12 cellular contexts compared by ENCODE assay signal in the genomic region with DNA sequence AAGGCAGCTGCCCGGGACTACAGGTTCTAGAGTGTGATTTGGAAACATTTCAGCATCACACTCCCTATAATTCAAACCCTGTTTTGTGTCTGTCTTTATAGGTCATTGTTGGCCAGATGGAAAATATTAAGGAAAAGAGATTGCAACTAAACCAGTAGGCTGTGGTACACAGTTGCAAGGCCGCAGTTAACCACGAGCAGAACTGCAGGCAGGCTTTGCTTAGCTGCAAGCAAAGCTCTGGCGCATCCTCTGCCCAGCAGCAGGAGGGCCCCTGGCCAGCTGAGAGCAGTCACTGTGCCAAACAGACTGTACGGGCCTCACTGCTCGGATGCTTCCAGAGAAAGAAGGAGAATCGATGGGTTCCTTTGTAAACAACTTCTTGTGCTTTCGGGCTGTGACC.
DNase-seq lines count a peak whose midpoint lies in the region; ATAC-seq, FAIRE-seq and TF ChIP-seq lines count a peak whose summit lies in the region.
"Had no signal": no experiment of that assay in that cellular context is flagged by ENCODE, and none has a peak within 500 bp of the region (broad histone marks: within the 10 kb centered on the region; RNA-seq: fewer than 3 reads in every experiment).

No MANE protein-coding gene starts in this region.

- FAIRE-seq in GM12891 (lab: Jason Lieb, UNC) = no peak

- ATAC-seq in left cardiac atrium (peak; percentile 54 to 59), psoas muscle (peak in 3 of 4 donors; percentile 46 to 65 (median 56)), GM21515 (IDR thresholded peaks at IDR 0.05; ENCODE audit: unreplicated experiment) (no peak)

- peaks cover 0 to 3% (median 3%) of the 10 kb centered on the region in 3 donors for H3K4me1 Mint-ChIP-seq in CD8-positive, alpha-beta memory T cell

- CTCF ChIA-PET in CD8-positive, alpha-beta memory T cell (lab: Charles Lee) = no interaction called here

- H3K4me3 ChIP-seq in psoas muscle = no peak overlapping the region
- no peak overlapping the region for H3K4me3 ChIP-seq in CD8-positive, alpha-beta memory T cell (ENCODE audit: low read length)
- H3K4me3 ChIP-seq: stomach had no signal

- H3K4me3 Mint-ChIP-seq in CD8-positive, alpha-beta memory T cell = no peak overlapping the region
- H3K4me3 Mint-ChIP-seq: CD4-positive, alpha-beta T cell; IgD-negative memory B cell had no signal

- 33 to 47% (median 43%) methylated on average over 8 of the region's 8 CpGs for WGBS in psoas muscle, 3 donors

- peak; percentile 38 for DNase-seq in GM04504 (ENCODE audit: low read depth)
- DNase-seq in amygdala (lab: John Stamatoyannopoulos, UW) = peak in 43 of 56 donors; percentile 5 to 74 (median 41)
- DNase-seq in left cardiac atrium = no peak
- DNase-seq in psoas muscle = peak in 1 of 2 donors; percentile 56
- no peak for DNase-seq in GM12891 (ENCODE audit: insufficient read length, low spot score)
- DNase-seq in HCEC 1CT = no peak
- DNase-seq in CD8-positive, alpha-beta memory T cell = no peak
- DNase-seq: CD4-positive, alpha-beta T cell; NCI-H1694; stomach had no signal

- intact Hi-C loops in left cardiac atrium (cut with DNase I) (no loop called here), psoas muscle (cut with DNase I) (no loop called here)

- peaks cover 6 to 25% (median 19%) of the 10 kb centered on the region in 5 donors for H3K9me3 Mint-ChIP-seq in CD8-positive, alpha-beta memory T cell

- no peaks in the 10 kb centered on the region for H3K36me3 ChIP-seq in psoas muscle (ENCODE audit: insufficient read depth in 1 of 2, low read depth in 1 of 2)
- H3K36me3 ChIP-seq in CD8-positive, alpha-beta memory T cell (ENCODE audit: insufficient read depth, low read length) = no peaks in the 10 kb centered on the region

- no peak overlapping the region for H3K27ac Mint-ChIP-seq in CD8-positive, alpha-beta memory T cell
- H3K27ac Mint-ChIP-seq: CD4-positive, alpha-beta T cell; IgD-negative memory B cell had no signal

- no peaks in the 10 kb centered on the region for H3K4me1 ChIP-seq in psoas muscle
- no peaks in the 10 kb centered on the region for H3K4me1 ChIP-seq in CD8-positive, alpha-beta memory T cell (ENCODE audit: insufficient read depth, low read length)

- no peak overlapping the region for H3K27ac ChIP-seq in psoas muscle
- no peak overlapping the region for H3K27ac ChIP-seq in CD8-positive, alpha-beta memory T cell (ENCODE audit: low read depth, low read length)
- H3K27ac ChIP-seq: stomach had no signal

- no peak for TF ChIP-seq POLR2A in GM12891 (IDR thresholded peaks at IDR 0.05; ENCODE audit: low read depth, low read length)

- peaks cover 10 to 66% (median 17%) of the 10 kb centered on the region in 3 donors for H3K36me3 Mint-ChIP-seq in CD8-positive, alpha-beta memory T cell

- POLR2A ChIA-PET in CD8-positive, alpha-beta memory T cell (lab: Charles Lee) = no interaction called here

- H3K27me3 Mint-ChIP-seq in CD8-positive, alpha-beta memory T cell = peaks cover 0 to 1% of the 10 kb centered on the region in 2 donors
- H3K27me3 Mint-ChIP-seq: CD4-positive, alpha-beta T cell; IgD-negative memory B cell had no signal

- no peak for TF ChIP-seq CTCF in psoas muscle (IDR thresholded peaks at IDR 0.05)

- H3K9me3 ChIP-seq in psoas muscle = no peaks in the 10 kb centered on the region
- H3K9me3 ChIP-seq in CD8-positive, alpha-beta memory T cell (ENCODE audit: low read length) = no peaks in the 10 kb centered on the region

- no peaks in the 10 kb centered on the region for H3K27me3 ChIP-seq in psoas muscle (ENCODE audit: insufficient read depth in 3 of 3, low read length in 2 of 3)
- H3K27me3 ChIP-seq in CD8-positive, alpha-beta memory T cell (ENCODE audit: insufficient read depth, low read length, poor library complexity, severe bottlenecking) = no peaks in the 10 kb centered on the region
- H3K27me3 ChIP-seq: stomach had no signal

TF ChIP-seq in GM12891, 5 proteins besides CTCF, POLR2A, EP300 and RAD21:
- TF ChIP-seq POLR2AphosphoS5 (IDR thresholded peaks at IDR 0.05; ENCODE audit: low read depth, low read length) (no peak), POU2F2 (IDR thresholded peaks at IDR 0.05; ENCODE audit: low read depth, low read length) (no peak), PAX5 (IDR thresholded peaks at IDR 0.05; ENCODE audit: insufficient read depth, low read length, severe bottlenecking) (no peak), TAF1 (IDR thresholded peaks at IDR 0.05; ENCODE audit: low read depth, low read length) (no peak), SPI1 (IDR thresholded peaks at IDR 0.05; ENCODE audit: low read depth, low read length) (no peak)

Comparison
In these comparisons a context has a peak if more than half of its experiments do, and no peak if none do; other contexts are left out.
1. DNase-seq: peak in GM04504 (single experiment) and amygdala (43 of 56); none in left cardiac atrium (single experiment), GM12891 (single experiment), HCEC 1CT (single experiment) and CD8-positive, alpha-beta memory T cell (0 of 5).